In genomic region chr11:120335596-120335927, GRCh38 we compare ENCODE assay signal across 8 cellular contexts. TPM values are rescaled to one million over a fixed set of nuclear protein-coding genes. Genes with fewer than 3 reads are reported as not detected.
DNase-seq lines count a peak whose midpoint lies in the region; ATAC-seq and TF ChIP-seq lines count a peak whose summit lies in the region.

No MANE protein-coding gene starts in this region.

- H3K27ac Mint-ChIP-seq in activated naive CD8-positive, alpha-beta T cell treated with anti-CD3 and anti-CD28 coated beads, Interleukin-2, amount 10 ng/mL, durations not matched to agents 7 days and 5 days, result no peak overlapping the region
- H3K27ac Mint-ChIP-seq in stimulated activated effector memory CD8-positive, alpha-beta T cell treated with anti-CD3 and anti-CD28 coated beads, Interleukin-12 subunit alpha, Interleukin-12 subunit beta, amount 100 ng/mL, for 72 hours, result no peak overlapping the region

- H3K27me3 ChIP-seq in DOHH2 (ENCODE audit: control insufficient read depth, low read length) (peaks cover 33% of the 10 kb centered on the region), iPS-18a (ENCODE audit: control insufficient read depth, insufficient read depth, low read length) (no peaks in the 10 kb centered on the region)

- H3F3A ChIP-seq in DOHH2 (ENCODE audit: control insufficient read depth, insufficient read depth), result peaks cover 9% of the 10 kb centered on the region

- no peaks in the 10 kb centered on the region for H3K9me3 ChIP-seq in DOHH2 (ENCODE audit: control insufficient read depth, insufficient read depth, low read length)
- no peaks in the 10 kb centered on the region for H3K9me3 ChIP-seq in iPS-18a (ENCODE audit: control insufficient read depth, low read depth, low read length)

- peaks cover 19% of the 10 kb centered on the region for H4K20me1 ChIP-seq in DOHH2 (ENCODE audit: control insufficient read depth, insufficient read depth, low read depth, low read length)

- H3K4me3 ChIP-seq in DOHH2 (ENCODE audit: low read length), result peak overlapping the region; percentile 75
- peak overlapping the region; percentile 99 for H3K4me3 ChIP-seq in iPS-18a (ENCODE audit: low read length)

- H3K27ac ChIP-seq in DOHH2 (ENCODE audit: low read depth, low read length) (no peak overlapping the region), iPS-18a (ENCODE audit: low read length) (no peak overlapping the region)

- H3K27me3 Mint-ChIP-seq in activated naive CD8-positive, alpha-beta T cell treated with anti-CD3 and anti-CD28 coated beads, Interleukin-2, amount 10 ng/mL, durations not matched to agents 7 days and 5 days, result peaks cover 54% of the 10 kb centered on the region

- H3K36me3 ChIP-seq in DOHH2 (ENCODE audit: control insufficient read depth, low read length) (no peaks in the 10 kb centered on the region), iPS-18a (ENCODE audit: control insufficient read depth, low read depth, low read length) (peaks cover under 1% of the 10 kb centered on the region)

- peaks cover 33% of the 10 kb centered on the region for H3K79me2 ChIP-seq in DOHH2 (ENCODE audit: control insufficient read depth, low read length)

- peaks cover 2% of the 10 kb centered on the region for H3K36me3 Mint-ChIP-seq in activated naive CD8-positive, alpha-beta T cell treated with anti-CD3 and anti-CD28 coated beads, Interleukin-2, amount 10 ng/mL, durations not matched to agents 7 days and 5 days
- H3K36me3 Mint-ChIP-seq in stimulated activated effector memory CD8-positive, alpha-beta T cell treated with anti-CD3 and anti-CD28 coated beads, Interleukin-12 subunit alpha, Interleukin-12 subunit beta, amount 100 ng/mL, for 72 hours, result peaks cover 9% of the 10 kb centered on the region

- H3K9me3 Mint-ChIP-seq in activated naive CD8-positive, alpha-beta T cell treated with anti-CD3 and anti-CD28 coated beads, Interleukin-2, amount 10 ng/mL, durations not matched to agents 7 days and 5 days, result no peaks in the 10 kb centered on the region
- H3K9me3 Mint-ChIP-seq in stimulated activated effector memory CD8-positive, alpha-beta T cell treated with anti-CD3 and anti-CD28 coated beads, Interleukin-12 subunit alpha, Interleukin-12 subunit beta, amount 100 ng/mL, for 72 hours, result no peaks in the 10 kb centered on the region

- no peaks in the 10 kb centered on the region for H3K9me2 ChIP-seq in DOHH2 (replicated peaks; ENCODE audit: control insufficient read depth, low read length)

- H3K4me2 ChIP-seq in DOHH2 (ENCODE audit: low read length), result peak overlapping the region; percentile 69

- H3K4me1 ChIP-seq in DOHH2 (ENCODE audit: control insufficient read depth, low read length) (peaks cover 27% of the 10 kb centered on the region), iPS-18a (ENCODE audit: control insufficient read depth, low read depth, low read length) (peaks cover 24% of the 10 kb centered on the region)

- peak overlapping the region; percentile 70 for H3K9ac ChIP-seq in iPS-18a (ENCODE audit: low read length)

- TF ChIP-seq CTCF in DOHH2 (IDR thresholded peaks at IDR 0.05; ENCODE audit: low read depth, low read length, poor library complexity, severe bottlenecking), result no peak

- POLR2A ChIA-PET in activated naive CD8-positive, alpha-beta T cell treated with anti-CD3 and anti-CD28 coated beads, Interleukin-2, amount 10 ng/mL, durations not matched to agents 7 days and 5 days (lab: Charles Lee), result interaction anchor here (1.1 to 1.3 kb wide), 2 partner anchors 9 to 157 kb away, joined by 3 read pairs; no protein-coding TSS in a partner anchor

- peak overlapping the region; percentile 67 for H3K4me3 Mint-ChIP-seq in activated naive CD8-positive, alpha-beta T cell treated with anti-CD3 and anti-CD28 coated beads, Interleukin-2, amount 10 ng/mL, durations not matched to agents 7 days and 5 days
- H3K4me3 Mint-ChIP-seq in stimulated activated effector memory CD8-positive, alpha-beta T cell treated with anti-CD3 and anti-CD28 coated beads, Interleukin-12 subunit alpha, Interleukin-12 subunit beta, amount 100 ng/mL, for 72 hours, result peak overlapping the region; percentile 89

- peak; percentile 26 for ATAC-seq in GM21447 (IDR thresholded peaks at IDR 0.05; ENCODE audit: unreplicated experiment)
- ATAC-seq in activated naive CD8-positive, alpha-beta T cell treated with anti-CD3 and anti-CD28 coated beads, Interleukin-2, amount 10 ng/mL, durations not matched to agents 7 days and 5 days (ENCODE audit: low read depth), result peak; percentile 26
- ATAC-seq in stimulated activated effector memory CD8-positive, alpha-beta T cell treated with anti-CD3 and anti-CD28 coated beads, Interleukin-12 subunit alpha, Interleukin-12 subunit beta, amount 100 ng/mL, for 72 hours, result peak; percentile 40

- DNase-seq in NCI-H1105 (lab: John Stamatoyannopoulos, UW) (peak; percentile 74), NOMO-1 treated with dmso at 0.1 percent for 144 hours (lab: John Stamatoyannopoulos, UW; ENCODE audit: unreplicated experiment) (no peak), SW 1271 (lab: John Stamatoyannopoulos, UW) (no peak)
- DNase-seq in activated naive CD8-positive, alpha-beta T cell treated with anti-CD3 and anti-CD28 coated beads, Interleukin-2, amount 10 ng/mL, durations not matched to agents 7 days and 5 days, result no peak
- DNase-seq in stimulated activated effector memory CD8-positive, alpha-beta T cell treated with anti-CD3 and anti-CD28 coated beads, Interleukin-12 subunit alpha, Interleukin-12 subunit beta, amount 100 ng/mL, for 72 hours (ENCODE audit: low spot score in 2 of 2), result peak in 1 of 2 donors; percentile 22

- peaks cover 28% of the 10 kb centered on the region for H3K4me1 Mint-ChIP-seq in activated naive CD8-positive, alpha-beta T cell treated with anti-CD3 and anti-CD28 coated beads, Interleukin-2, amount 10 ng/mL, durations not matched to agents 7 days and 5 days
- peaks cover 35% of the 10 kb centered on the region for H3K4me1 Mint-ChIP-seq in stimulated activated effector memory CD8-positive, alpha-beta T cell treated with anti-CD3 and anti-CD28 coated beads, Interleukin-12 subunit alpha, Interleukin-12 subunit beta, amount 100 ng/mL, for 72 hours

RNA-seq across cellular contexts. Expression of gene ARHGEF12, which starts 0.7 kb away (rescaled TPM):
- total RNA-seq in activated naive CD8-positive, alpha-beta T cell treated with anti-CD3 and anti-CD28 coated beads, Interleukin-2, amount 10 ng/mL, durations not matched to agents 7 days and 5 days, result 10 to 100 TPM; 14.7 to 15.8 TPM

RNA-seq across cellular contexts. Expression of gene TLCD5, which starts 10.5 kb away (rescaled TPM):
- under 1 TPM; 0.77 to 0.86 TPM for total RNA-seq in activated naive CD8-positive, alpha-beta T cell treated with anti-CD3 and anti-CD28 coated beads, Interleukin-2, amount 10 ng/mL, durations not matched to agents 7 days and 5 days
